8 cellular contexts compared by ENCODE assay signal in the genomic region with DNA sequence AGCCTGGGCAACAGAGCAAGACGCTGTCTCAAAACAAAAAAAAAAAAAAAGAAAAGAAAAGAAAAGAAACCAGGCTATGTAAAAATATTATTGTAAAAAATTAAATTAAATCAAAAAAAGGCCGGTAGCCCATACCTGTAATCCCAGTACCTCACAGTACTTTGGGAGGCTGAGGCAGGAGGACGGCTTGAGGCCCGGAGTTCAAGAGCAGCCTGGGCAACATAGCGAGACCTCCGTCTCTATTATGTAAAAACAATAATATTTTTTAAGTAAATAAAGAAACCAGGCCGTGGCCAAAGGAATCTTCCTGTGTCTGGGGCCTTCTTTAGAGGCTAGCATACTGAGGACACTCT. TPM values are rescaled to one million over a fixed set of nuclear protein-coding genes. Genes with fewer than 3 reads are reported as not detected.
DNase-seq lines count a peak whose midpoint lies in the region; ATAC-seq and TF ChIP-seq lines count a peak whose summit lies in the region.

No MANE protein-coding gene starts in this region.

- peaks cover 24% of the 10 kb centered on the region for H3K4me1 Mint-ChIP-seq in activated CD8-positive, alpha-beta T cell treated with anti-CD3 and anti-CD28 coated beads for 36 hours (ENCODE audit: low read depth)

- H3K4me3 ChIP-seq in HCT116 (replicated peaks in 1 of 2; ENCODE audit: low read depth in 1 of 2, low read length in 2 of 2) (peak overlapping the region; percentile 87 to 94), hepatocyte (peak overlapping the region; percentile 56), skin epidermis (peak overlapping the region; percentile 65 to 87 (median 74))

- no peaks in the 10 kb centered on the region for H3K9me3 Mint-ChIP-seq in activated CD8-positive, alpha-beta T cell treated with anti-CD3 and anti-CD28 coated beads for 36 hours

- peaks cover 19% of the 10 kb centered on the region for H3K36me3 Mint-ChIP-seq in activated CD8-positive, alpha-beta T cell treated with anti-CD3 and anti-CD28 coated beads for 36 hours (ENCODE audit: low read depth)

- no peaks in the 10 kb centered on the region for H3K27me3 ChIP-seq in HCT116 (ENCODE audit: insufficient read depth, low read length)
- H3K27me3 ChIP-seq in hepatocyte: no peaks in the 10 kb centered on the region

- RAD21 ChIA-PET in HCT116 (lab: Charles Lee; ENCODE audit: low non-redundant PET in 1 of 2, low total read pairs in 2 of 2, uncharacterized antibody in 2 of 2, unreplicated experiment in 2 of 2): interaction anchor here in 1 of 2 experiments (1.9 kb wide), 1 partner anchor 11 kb away, joined by 4 read pairs; no protein-coding TSS in a partner anchor

- peaks cover 1% of the 10 kb centered on the region for H3K27me3 Mint-ChIP-seq in activated CD8-positive, alpha-beta T cell treated with anti-CD3 and anti-CD28 coated beads for 36 hours

- H3K4me3 Mint-ChIP-seq in activated CD8-positive, alpha-beta T cell treated with anti-CD3 and anti-CD28 coated beads for 36 hours: peak overlapping the region; percentile 84

- H2AFZ ChIP-seq in HCT116 (ENCODE audit: low read depth, low read length, poor library complexity, severe bottlenecking) (no peak overlapping the region), hepatocyte (peak overlapping the region; percentile 83)

- peak overlapping the region; percentile 87 for H3K27ac Mint-ChIP-seq in activated CD8-positive, alpha-beta T cell treated with anti-CD3 and anti-CD28 coated beads for 36 hours

- H3K36me3 ChIP-seq in HCT116 (ENCODE audit: control insufficient read depth in 1 of 2, insufficient read depth in 2 of 2, low read length in 2 of 2) (peaks cover 12 to 15% of the 10 kb centered on the region in 2 experiments), hepatocyte (replicated peaks; ENCODE audit: insufficient read depth, low read depth) (no peaks in the 10 kb centered on the region)

- TF ChIP-seq POLR2A in HCT116 (IDR thresholded peaks at IDR 0.05; ENCODE audit: borderline replicate concordance, extremely low read depth, insufficient read depth, insufficient read length): no peak

- H3K4me1 ChIP-seq in HCT116 (ENCODE audit: control insufficient read depth in 1 of 2, insufficient read depth in 2 of 2, low read length in 2 of 2): peaks cover 49 to 65% of the 10 kb centered on the region in 2 experiments
- no peaks in the 10 kb centered on the region for H3K4me1 ChIP-seq in hepatocyte (ENCODE audit: insufficient read depth)

- DNase-seq in HCT116 (ENCODE audit: low read depth, low spot score) (no peak), hepatocyte (ENCODE audit: low spot score) (no peak), C1 segment of cervical spinal cord (lab: John Stamatoyannopoulos, UW) (no peak), NCI-H526 (lab: John Stamatoyannopoulos, UW) (no peak), SHP77 (lab: John Stamatoyannopoulos, UW) (no peak)
- no peak for DNase-seq in activated CD8-positive, alpha-beta T cell treated with anti-CD3 and anti-CD28 coated beads for 36 hours

- intact Hi-C loops in HCT116 (cut with micrococcal nuclease): loop anchor here (10.0 kb wide), 1 partner anchor 1076 kb away; the partner anchor contains the start of genes ZNF383 and ZNF585B
- intact Hi-C loops in activated CD8-positive, alpha-beta T cell treated with anti-CD3 and anti-CD28 coated beads for 36 hours (cut with micrococcal nuclease): no loop called here

- H3K9me3 ChIP-seq in HCT116 (ENCODE audit: control insufficient read depth in 1 of 2, insufficient read depth in 1 of 2, low read depth in 1 of 2, low read length in 2 of 2): no peaks in the 10 kb centered on the region
- no peaks in the 10 kb centered on the region for H3K9me3 ChIP-seq in hepatocyte (ENCODE audit: low read depth)

- CTCF ChIA-PET in HCT116 (lab: Charles Lee): interaction anchor here (1.0 to 1.1 kb wide), 2 partner anchors 9 to 11 kb away, joined by 3 to 6 read pairs; no protein-coding TSS in a partner anchor
- CTCF ChIA-PET in activated CD8-positive, alpha-beta T cell treated with anti-CD3 and anti-CD28 coated beads for 36 hours (lab: Charles Lee): interaction anchor here (1.8 to 4.8 kb wide), 2 partner anchors 11 to 31 kb away, joined by 6 to 40 read pairs; no protein-coding TSS in a partner anchor

- 68% methylated on average over 7 of the region's 7 CpGs for WGBS in hepatocyte (ENCODE audit: low lambda C conversion rate, missing lambda C conversion rate)

- H4K20me1 ChIP-seq in HCT116 (ENCODE audit: insufficient read depth) (peaks cover 6% of the 10 kb centered on the region; the same call in 1 of the 2 replicates), hepatocyte (ENCODE audit: insufficient read depth, poor library complexity, severe bottlenecking) (peaks cover 9% of the 10 kb centered on the region)

- peak overlapping the region; percentile 98 for H3K27ac ChIP-seq in HCT116 (ENCODE audit: low read depth, low read length)
- H3K27ac ChIP-seq in hepatocyte: peak overlapping the region; percentile 98
- peak overlapping the region; percentile 10 to 99 (median 95) for H3K27ac ChIP-seq in skin epidermis

- no peak for TF ChIP-seq RAD21 in HCT116 (IDR thresholded peaks at IDR 0.05; ENCODE audit: low read depth)

- peak overlapping the region; percentile 99 for H3K9ac ChIP-seq in HCT116 (ENCODE audit: low read length)

- no peak for ATAC-seq in HCT116
- no peak for ATAC-seq in activated CD8-positive, alpha-beta T cell treated with anti-CD3 and anti-CD28 coated beads for 36 hours
- ATAC-seq in HG02970 (IDR thresholded peaks at IDR 0.05; ENCODE audit: low FRiP score, unreplicated experiment): no peak

- POLR2A ChIA-PET in HCT116 (lab: Charles Lee): interaction anchor here (1.0 to 3.0 kb wide), 3 partner anchors 8 to 24 kb away, joined by 3 to 19 read pairs (median 9); partner anchors contain the start of genes POLR2I and TBCB
- POLR2A ChIA-PET in activated CD8-positive, alpha-beta T cell treated with anti-CD3 and anti-CD28 coated beads for 36 hours (lab: Charles Lee): interaction anchor here (2.5 kb wide), 1 partner anchor 11 kb away, joined by 11 read pairs; no protein-coding TSS in a partner anchor

- TF ChIP-seq CTCF in HCT116 (IDR thresholded peaks at IDR 0.05 in 2 of 3, conservative IDR thresholded peaks at IDR 0.05 in 1 of 3; ENCODE audit: borderline replicate concordance in 1 of 3, insufficient read depth in 1 of 3, low read depth in 2 of 3, low read length in 2 of 3): no peak
- TF ChIP-seq CTCF in activated CD8-positive, alpha-beta T cell treated with anti-CD3 and anti-CD28 coated beads for 36 hours (IDR thresholded peaks at IDR 0.05): no peak
- no peak for TF ChIP-seq CTCF in hepatocyte (IDR thresholded peaks at IDR 0.05; ENCODE audit: poor library complexity)

- H3K4me2 ChIP-seq in HCT116 (ENCODE audit: low read length) (peak overlapping the region; percentile 96), hepatocyte (peak overlapping the region; percentile 89)

- H3K79me2 ChIP-seq in HCT116 (ENCODE audit: insufficient read depth, low read length) (peaks cover 30% of the 10 kb centered on the region), hepatocyte (peaks cover 25% of the 10 kb centered on the region)

- H3K9me2 ChIP-seq in HCT116 (ENCODE audit: insufficient read depth) (no peaks in the 10 kb centered on the region), hepatocyte (replicated peaks; ENCODE audit: insufficient read depth) (no peaks in the 10 kb centered on the region)

- BruUV-seq in HCT116 (replicated peaks; lab: Mats Ljungman, UMichigan): no TSS peak

TF ChIP-seq in HCT116, 20 proteins besides CTCF, POLR2A, EP300 and RAD21:
- TF ChIP-seq EZH2 (IDR thresholded peaks at IDR 0.05) (no peak), SIN3A (IDR thresholded peaks at IDR 0.05; ENCODE audit: low read depth) (0 out of 2 replicates have a peak, but pooled peaks have one; percentile 9)

RNA-seq across cellular contexts. Expression of gene CAPNS1, which starts 0.8 kb away (rescaled TPM):
- total RNA-seq in HCT116 (2021; ENCODE audit: unreplicated experiment) (621 TPM), hepatocyte (199 and 268 TPM in 2 replicates)
- polyA plus RNA-seq in HCT116 (2012): 915 and 990 TPM in 2 replicates
- total RNA-seq in activated CD8-positive, alpha-beta T cell treated with anti-CD3 and anti-CD28 coated beads for 36 hours: 100 to 1,000 TPM; 250 to 275 TPM
- polyA plus RNA-seq in hepatocyte: 320 and 346 TPM in 2 replicates

RNA-seq across cellular contexts. Expression of gene COX7A1, which starts 13.2 kb away (rescaled TPM):
- total RNA-seq in HCT116 (2021; ENCODE audit: unreplicated experiment) (not detected), hepatocyte (not detected in 2 replicates)
- 0.24 and 0.43 TPM in 2 replicates for polyA plus RNA-seq in HCT116 (2012)
- not detected for total RNA-seq in activated CD8-positive, alpha-beta T cell treated with anti-CD3 and anti-CD28 coated beads for 36 hours
- not detected in 2 replicates for polyA plus RNA-seq in hepatocyte

RNA-seq across cellular contexts. Expression of gene TBCB, which starts 23.8 kb away (rescaled TPM):
- total RNA-seq in HCT116 (2021; ENCODE audit: unreplicated experiment): 141 TPM
- polyA plus RNA-seq in HCT116 (2012): 184 and 198 TPM in 2 replicates
- 10 to 100 TPM; 74.9 to 81.7 TPM for total RNA-seq in activated CD8-positive, alpha-beta T cell treated with anti-CD3 and anti-CD28 coated beads for 36 hours
- 108 and 123 TPM in 2 replicates for total RNA-seq in hepatocyte
- 149 and 179 TPM in 2 replicates for polyA plus RNA-seq in hepatocyte

RNA-seq across cellular contexts. Expression of gene POLR2I, which starts 24.4 kb away (rescaled TPM):
- 108 TPM for total RNA-seq in HCT116 (2021; ENCODE audit: unreplicated experiment)
- polyA plus RNA-seq in HCT116 (2012): 264 and 295 TPM in 2 replicates
- total RNA-seq in activated CD8-positive, alpha-beta T cell treated with anti-CD3 and anti-CD28 coated beads for 36 hours: 10 to 100 TPM; 68.4 to 76.5 TPM
- 19.3 and 21.7 TPM in 2 replicates for total RNA-seq in hepatocyte
- 104 and 115 TPM in 2 replicates for polyA plus RNA-seq in hepatocyte

RNA-seq across cellular contexts. Expression of gene OVOL3, which starts 28.2 kb away (rescaled TPM):
- total RNA-seq in HCT116 (2021; ENCODE audit: unreplicated experiment): not detected
- polyA plus RNA-seq in HCT116 (2012): 0.21 TPM in 1 of 2 replicates, not detected in the other
- not detected for total RNA-seq in activated CD8-positive, alpha-beta T cell treated with anti-CD3 and anti-CD28 coated beads for 36 hours
- not detected in 2 replicates for total RNA-seq in hepatocyte
- not detected in 2 replicates for polyA plus RNA-seq in hepatocyte
